Comparison of ENCODE assay signal across 15 cellular contexts in genomic region chrX:115490814-115491213, GRCh38.
DNase-seq lines count a peak whose midpoint lies in the region; TF ChIP-seq lines count a peak whose summit lies in the region.
"Had no signal": no experiment of that assay in that cellular context is flagged by ENCODE, and none has a peak within 500 bp of the region (broad histone marks: within the 10 kb centered on the region; RNA-seq: fewer than 3 reads in every experiment).

No MANE protein-coding gene starts in this region.

- intact Hi-C loops in tibial artery (cut with DNase I; ENCODE audit: low total_unique reads): no loop called here

- DNase-seq in NCI-H2029 treated with DMSO at 0.1 percent for 48 hours (lab: John Stamatoyannopoulos, UW) (peak; percentile 8), NCI-H2029 (lab: John Stamatoyannopoulos, UW) (no peak), OCI-M1 (lab: John Stamatoyannopoulos, UW) (peak; percentile 55), mesothelial cell of epicardium (ENCODE audit: low spot score in 2 of 2, unreplicated experiment in 2 of 2) (no peak), tibial artery (no peak), MG63 (no peak), WERI-Rb-1 (no peak)
- DNase-seq: 8988T; Calu3; CD4-positive, alpha-beta memory T cell; HCEC 1CT had no signal

- TF ChIP-seq CTCF in mesothelial cell of epicardium (IDR thresholded peaks at IDR 0.05; ENCODE audit: unreplicated experiment) (no peak), tibial artery (IDR thresholded peaks at IDR 0.05) (no peak), WERI-Rb-1 (IDR thresholded peaks at IDR 0.05; ENCODE audit: low read depth, low read length) (no peak)

- H3K4me3 ChIP-seq in tibial artery (no peak overlapping the region), MG63 (no peak overlapping the region), WERI-Rb-1 (ENCODE audit: low read depth, low read length) (no peak overlapping the region)
- H3K4me3 ChIP-seq: BLaER1, GM23338 had no signal

- peaks cover 25% of the 10 kb centered on the region for H3K4me1 Mint-ChIP-seq in mesothelial cell of epicardium
- H3K4me1 Mint-ChIP-seq: CD4-positive, alpha-beta memory T cell; IgD-negative memory B cell had no signal

- H3K9me3 Mint-ChIP-seq in mesothelial cell of epicardium: peaks cover 8% of the 10 kb centered on the region
- H3K9me3 Mint-ChIP-seq: IgD-negative memory B cell had no signal

- peak overlapping the region; percentile 71 to 79 for H3K27ac ChIP-seq in tibial artery
- no peak overlapping the region for H3K27ac ChIP-seq in WERI-Rb-1
- H3K27ac ChIP-seq: BLaER1 had no signal

- H3K27me3 Mint-ChIP-seq in mesothelial cell of epicardium (ENCODE audit: low read depth): no peaks in the 10 kb centered on the region
- H3K27me3 Mint-ChIP-seq: CD4-positive, alpha-beta memory T cell; IgD-negative memory B cell had no signal

- no peaks in the 10 kb centered on the region for H3K27me3 ChIP-seq in tibial artery
- no peaks in the 10 kb centered on the region for H3K27me3 ChIP-seq in MG63
- no peaks in the 10 kb centered on the region for H3K27me3 ChIP-seq in WERI-Rb-1 (ENCODE audit: insufficient read depth, low read depth, severe bottlenecking)

- H3K27ac Mint-ChIP-seq in mesothelial cell of epicardium: peak overlapping the region; percentile 7
- H3K27ac Mint-ChIP-seq: CD14-positive monocyte; CD4-positive, alpha-beta memory T cell; GM23338; IgD-negative memory B cell had no signal

- H3K36me3 ChIP-seq in tibial artery: no peaks in the 10 kb centered on the region
- H3K36me3 ChIP-seq in MG63: no peaks in the 10 kb centered on the region
- no peaks in the 10 kb centered on the region for H3K36me3 ChIP-seq in WERI-Rb-1
- H3K36me3 ChIP-seq: BLaER1 had no signal

- peaks cover 0 to 38% (median 2%) of the 10 kb centered on the region in 4 donors for H3K4me1 ChIP-seq in tibial artery
- H3K4me1 ChIP-seq: BLaER1 had no signal

- no peak overlapping the region for H3K4me3 Mint-ChIP-seq in mesothelial cell of epicardium
- H3K4me3 Mint-ChIP-seq: CD14-positive monocyte; CD4-positive, alpha-beta memory T cell; GM23338; IgD-negative memory B cell had no signal

- H3K9me3 ChIP-seq in tibial artery (peaks cover 0 to 8% (median 4%) of the 10 kb centered on the region in 3 donors), MG63 (no peaks in the 10 kb centered on the region), WERI-Rb-1 (ENCODE audit: severe bottlenecking) (peaks cover 5% of the 10 kb centered on the region)

- peaks cover 4% of the 10 kb centered on the region for H3K36me3 Mint-ChIP-seq in mesothelial cell of epicardium
- H3K36me3 Mint-ChIP-seq: CD14-positive monocyte; CD4-positive, alpha-beta memory T cell; IgD-negative memory B cell had no signal

Comparison
In these comparisons a context has a peak if more than half of its experiments do, and no peak if none do; other contexts are left out.
1. DNase-seq: peak in NCI-H2029 treated with DMSO at 0.1 percent for 48 hours (single experiment) and OCI-M1 (single experiment); none in NCI-H2029 (single experiment), mesothelial cell of epicardium (0 of 2), tibial artery (0 of 2), MG63 (single experiment) and WERI-Rb-1 (single experiment).